ENCODE assay signal across 13 cellular contexts in the genomic region with DNA sequence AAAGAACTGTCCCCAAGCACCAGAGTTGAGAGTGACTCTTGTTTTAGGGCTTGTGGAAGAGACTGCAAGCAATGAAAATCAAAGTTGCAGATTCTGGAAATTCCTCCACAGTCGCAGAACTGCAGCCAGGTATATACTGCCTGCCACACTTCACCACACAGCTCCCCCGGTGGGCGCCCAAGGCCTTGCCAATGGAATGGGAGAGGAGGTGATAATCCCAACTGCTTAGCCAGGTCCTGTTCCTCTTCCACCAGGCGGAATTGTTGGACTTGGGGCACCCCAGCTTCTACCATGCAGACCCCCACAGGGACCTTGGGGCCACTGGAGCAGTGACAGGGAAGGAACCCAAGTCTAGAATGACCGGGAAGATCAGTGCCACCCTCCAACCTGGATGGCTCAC. TPM values are rescaled to one million over a fixed set of nuclear protein-coding genes. Genes with fewer than 3 reads are reported as not detected.
DNase-seq lines count a peak whose midpoint lies in the region; TF ChIP-seq lines count a peak whose summit lies in the region.
"Had no signal": no experiment of that assay in that cellular context is flagged by ENCODE, and none has a peak within 500 bp of the region (broad histone marks: within the 10 kb centered on the region; RNA-seq: fewer than 3 reads in every experiment).

No MANE protein-coding gene starts in this region.

- H3K27me3 Mint-ChIP-seq in activated CD4-positive, alpha-beta T cell treated with anti-CD3 and anti-CD28 coated beads, Interleukin-2, amount 10 ng/mL, durations not matched to agents 24 days and 14 days: peaks cover 45% of the 10 kb centered on the region

- H3K9me3 ChIP-seq in sigmoid colon (no peaks in the 10 kb centered on the region), ascending aorta (no peaks in the 10 kb centered on the region)
- H3K9me3 ChIP-seq: esophagus squamous epithelium had no signal

- H3K9me3 Mint-ChIP-seq in activated CD4-positive, alpha-beta T cell treated with anti-CD3 and anti-CD28 coated beads, Interleukin-2, amount 10 ng/mL, durations not matched to agents 24 days and 14 days: no peaks in the 10 kb centered on the region
- H3K9me3 Mint-ChIP-seq: activated naive CD8-positive, alpha-beta T cell treated with anti-CD3 and anti-CD28 coated beads, Interleukin-2, amount 10 ng/mL, durations not matched to agents 7 days and 5 days; stimulated activated naive CD8-positive, alpha-beta T cell treated with anti-CD3 and anti-CD28 coated beads, Interleukin-15, Interleukin-2, amounts not matched to agents 100 ng/mL and 50 ng/mL, for 24 hours had no signal

- H3K27ac ChIP-seq in sigmoid colon (no peak overlapping the region), ascending aorta (no peak overlapping the region)
- H3K27ac ChIP-seq: C4-2B, esophagus squamous epithelium had no signal

- 50 to 60% methylated on average over 5 of the region's 5 CpGs for WGBS in sigmoid colon, 2 donors

- peaks cover 3% of the 10 kb centered on the region for H3K4me1 Mint-ChIP-seq in activated CD4-positive, alpha-beta T cell treated with anti-CD3 and anti-CD28 coated beads, Interleukin-2, amount 10 ng/mL, durations not matched to agents 24 days and 14 days

- peaks cover 0 to 5% (median 2%) of the 10 kb centered on the region in 4 donors for H3K4me1 ChIP-seq in sigmoid colon
- no peaks in the 10 kb centered on the region for H3K4me1 ChIP-seq in ascending aorta

- H3K4me3 ChIP-seq in NB4 (ENCODE audit: low read depth, low read length) (no peak overlapping the region), epithelial cell of proximal tubule (ENCODE audit: low read depth, low read length) (no peak overlapping the region), sigmoid colon (no peak overlapping the region), ascending aorta (no peak overlapping the region)
- H3K4me3 ChIP-seq: esophagus squamous epithelium had no signal

- H3K27ac Mint-ChIP-seq in activated CD4-positive, alpha-beta T cell treated with anti-CD3 and anti-CD28 coated beads, Interleukin-2, amount 10 ng/mL, durations not matched to agents 24 days and 14 days: no peak overlapping the region
- H3K27ac Mint-ChIP-seq: activated naive CD8-positive, alpha-beta T cell treated with anti-CD3 and anti-CD28 coated beads, Interleukin-2, amount 10 ng/mL, durations not matched to agents 7 days and 5 days; stimulated activated naive CD8-positive, alpha-beta T cell treated with anti-CD3 and anti-CD28 coated beads, Interleukin-15, Interleukin-2, amounts not matched to agents 100 ng/mL and 50 ng/mL, for 24 hours had no signal

- H3K27me3 ChIP-seq in sigmoid colon: no peaks in the 10 kb centered on the region
- H3K27me3 ChIP-seq in ascending aorta: no peaks in the 10 kb centered on the region

- TF ChIP-seq POLR2A in NB4 (IDR thresholded peaks at IDR 0.05; ENCODE audit: extremely low read depth, insufficient read length) (no peak), sigmoid colon (IDR thresholded peaks at IDR 0.05) (no peak)

- H3K36me3 ChIP-seq in sigmoid colon: no peaks in the 10 kb centered on the region
- no peaks in the 10 kb centered on the region for H3K36me3 ChIP-seq in ascending aorta
- H3K36me3 ChIP-seq: esophagus squamous epithelium had no signal

- H3K36me3 Mint-ChIP-seq in activated CD4-positive, alpha-beta T cell treated with anti-CD3 and anti-CD28 coated beads, Interleukin-2, amount 10 ng/mL, durations not matched to agents 24 days and 14 days (ENCODE audit: low read depth): no peaks in the 10 kb centered on the region
- H3K36me3 Mint-ChIP-seq: activated naive CD8-positive, alpha-beta T cell treated with anti-CD3 and anti-CD28 coated beads, Interleukin-2, amount 10 ng/mL, durations not matched to agents 7 days and 5 days had no signal

- TF ChIP-seq CTCF in NB4 (IDR thresholded peaks at IDR 0.05; ENCODE audit: low read depth, low read length): peak; percentile 54
- peak; percentile 33 for TF ChIP-seq CTCF in epithelial cell of proximal tubule (conservative IDR thresholded peaks at IDR 0.05; ENCODE audit: low read depth, low read length)
- TF ChIP-seq CTCF in sigmoid colon (IDR thresholded peaks at IDR 0.05): no peak
- peak in 1 of 3 experiments; percentile 12 for TF ChIP-seq CTCF in ascending aorta (IDR thresholded peaks at IDR 0.05)

- no peak overlapping the region for H3K4me3 Mint-ChIP-seq in activated CD4-positive, alpha-beta T cell treated with anti-CD3 and anti-CD28 coated beads, Interleukin-2, amount 10 ng/mL, durations not matched to agents 24 days and 14 days
- H3K4me3 Mint-ChIP-seq: activated naive CD8-positive, alpha-beta T cell treated with anti-CD3 and anti-CD28 coated beads, Interleukin-2, amount 10 ng/mL, durations not matched to agents 7 days and 5 days; stimulated activated naive CD8-positive, alpha-beta T cell treated with anti-CD3 and anti-CD28 coated beads, Interleukin-15, Interleukin-2, amounts not matched to agents 100 ng/mL and 50 ng/mL, for 24 hours had no signal

- intact Hi-C loops in activated CD4-positive, alpha-beta T cell treated with anti-CD3 and anti-CD28 coated beads, Interleukin-2, amount 10 ng/mL, durations not matched to agents 24 days and 14 days (cut with micrococcal nuclease): loop anchor here (10.0 kb wide), 1 partner anchor 527 kb away; a partner anchor contains a TSS
- intact Hi-C loops in sigmoid colon (cut with DNase I) (no loop called here), ascending aorta (cut with DNase I) (no loop called here)

- DNase-seq in activated CD4-positive, alpha-beta T cell treated with anti-CD3 and anti-CD28 coated beads, Interleukin-2, amount 10 ng/mL, durations not matched to agents 24 days and 14 days: peak; percentile 71
- no peak for DNase-seq in activated CD4-positive, alpha-beta T cell treated with anti-CD3 and anti-CD28 coated beads for 4 hours
- DNase-seq in NB4 (ENCODE audit: low read depth): peak; percentile 30
- no peak for DNase-seq in epithelial cell of proximal tubule (ENCODE audit: low read depth)
- DNase-seq in sigmoid colon: peak; percentile 45
- DNase-seq in ascending aorta (ENCODE audit: low spot score in 2 of 2): no peak
- DNase-seq in COR-L47 (lab: John Stamatoyannopoulos, UW): no peak
- DNase-seq in midbrain (lab: John Stamatoyannopoulos, UW): no peak
- DNase-seq: activated naive CD8-positive, alpha-beta T cell treated with anti-CD3 and anti-CD28 coated beads, Interleukin-2, amount 10 ng/mL, durations not matched to agents 7 days and 5 days; esophagus squamous epithelium; NCI-H774 had no signal

- no peak for TF ChIP-seq EP300 in sigmoid colon (IDR thresholded peaks at IDR 0.05)

RNA-seq across cellular contexts. Expression of a gene that starts 4.8 kb away (rescaled TPM):
- total RNA-seq in activated CD4-positive, alpha-beta T cell treated with anti-CD3 and anti-CD28 coated beads, Interleukin-2, amount 10 ng/mL, durations not matched to agents 24 days and 14 days: 183 and 187 TPM in 2 replicates
- total RNA-seq in epithelial cell of proximal tubule (400 and 406 TPM in 2 replicates), sigmoid colon (10 to 100 TPM; 57.3 to 90.3 (median 81.0) TPM), ascending aorta (56.4 TPM)
- 100 to 1,000 TPM in 1 of 3 donors, 10 to 100 TPM in 2; 31.8 to 211 (median 64.0) TPM for polyA plus RNA-seq in sigmoid colon

Comparison
In these comparisons a context has a peak if more than half of its experiments do, and no peak if none do; other contexts are left out.
1. DNase-seq: peak in activated CD4-positive, alpha-beta T cell treated with anti-CD3 and anti-CD28 coated beads, Interleukin-2, amount 10 ng/mL, durations not matched to agents 24 days and 14 days (single experiment), NB4 (single experiment) and sigmoid colon (single experiment); none in activated CD4-positive, alpha-beta T cell treated with anti-CD3 and anti-CD28 coated beads for 4 hours (0 of 2), epithelial cell of proximal tubule (single experiment), ascending aorta (0 of 2), COR-L47 (single experiment) and midbrain (single experiment).
2. CTCF ChIP-seq: peak in NB4 (single experiment) and epithelial cell of proximal tubule (single experiment); none in sigmoid colon (0 of 4).